8 cellular contexts compared by ENCODE assay signal in the genomic region with DNA sequence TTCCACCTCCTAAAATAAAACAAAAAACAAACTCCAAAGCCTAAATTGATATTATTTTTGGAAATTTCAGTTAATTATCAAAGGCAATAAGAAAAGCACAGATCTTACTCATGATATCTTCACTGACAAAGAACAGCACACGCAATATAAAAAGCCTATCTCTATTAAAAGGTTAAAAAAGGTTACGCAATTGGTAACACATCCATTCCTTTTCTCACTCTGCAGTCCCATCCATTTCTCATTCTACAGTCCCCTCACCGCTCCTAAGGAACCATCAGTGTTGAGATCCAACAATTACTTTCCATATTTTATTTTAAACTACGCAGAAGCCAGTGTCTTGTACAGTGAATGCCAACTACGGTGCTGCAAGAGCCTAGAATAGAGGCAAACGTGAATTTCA. TPM values are rescaled to one million over a fixed set of nuclear protein-coding genes. Genes with fewer than 3 reads are reported as not detected.
DNase-seq lines count a peak whose midpoint lies in the region; ATAC-seq and TF ChIP-seq lines count a peak whose summit lies in the region.

No MANE protein-coding gene starts in this region.

- H3K27me3 ChIP-seq in GM23248 (replicated peaks; ENCODE audit: insufficient read depth) (no peaks in the 10 kb centered on the region), SU-DHL-6 (ENCODE audit: low read length) (no peaks in the 10 kb centered on the region), skeletal muscle satellite cell (ENCODE audit: control insufficient read depth, insufficient read depth, low read length) (no peaks in the 10 kb centered on the region)

- H3K36me3 ChIP-seq in GM23248 (ENCODE audit: low read depth): peaks cover 36% of the 10 kb centered on the region
- peaks cover 27% of the 10 kb centered on the region; the same call in 1 of the 2 replicates for H3K36me3 ChIP-seq in SU-DHL-6 (ENCODE audit: low read length)
- peaks cover 29% of the 10 kb centered on the region for H3K36me3 ChIP-seq in skeletal muscle satellite cell (ENCODE audit: insufficient read depth, low read length)

- DNase-seq in GM23248 (peak; percentile 20), fibroblast of the aortic adventitia (ENCODE audit: low read depth) (no peak), GF-D8 (lab: John Stamatoyannopoulos, UW) (no peak), sciatic nerve (ENCODE audit: low spot score) (no peak), NCI-H82 treated with DMSO at 0.1 percent for 48 hours (lab: John Stamatoyannopoulos, UW; ENCODE audit: unreplicated experiment) (no peak)

- in situ Hi-C loops in GM23248 (cut with MboI): loop anchor here (25.0 kb wide), 1 partner anchor 1305 kb away; the partner anchor contains the start of genes CCT6A, PSPH and SUMF2

- H2AFZ ChIP-seq in GM23248: no peak overlapping the region
- no peak overlapping the region for H2AFZ ChIP-seq in SU-DHL-6 (ENCODE audit: low read depth, low read length, severe bottlenecking)

- H3K4me2 ChIP-seq in GM23248 (ENCODE audit: unreplicated experiment) (peak overlapping the region; percentile 99), SU-DHL-6 (ENCODE audit: low read depth, low read length, poor library complexity, severe bottlenecking) (peak overlapping the region; percentile 86), skeletal muscle satellite cell (ENCODE audit: low read length) (peak overlapping the region; percentile 94)

- H3K9me2 ChIP-seq in GM23248 (ENCODE audit: insufficient read depth): no peaks in the 10 kb centered on the region
- H3K9me2 ChIP-seq in SU-DHL-6 (replicated peaks; ENCODE audit: insufficient read depth, low read length): no peaks in the 10 kb centered on the region

- H3K27ac ChIP-seq in GM23248 (peak overlapping the region; percentile 95; the same call in 1 of the 2 replicates), SU-DHL-6 (ENCODE audit: low read depth, low read length) (no peak overlapping the region)

- H3K79me2 ChIP-seq in GM23248 (ENCODE audit: insufficient read depth) (peaks cover 71% of the 10 kb centered on the region), SU-DHL-6 (ENCODE audit: insufficient read depth, low read length) (peaks cover 60% of the 10 kb centered on the region)

- H3K4me3 ChIP-seq in GM23248: peak overlapping the region; percentile 95
- H3K4me3 ChIP-seq in SU-DHL-6 (ENCODE audit: insufficient read depth, low read length, poor library complexity, severe bottlenecking): peak overlapping the region; percentile 96
- peak overlapping the region; percentile 82 for H3K4me3 ChIP-seq in fibroblast of the aortic adventitia (ENCODE audit: low read depth, low read length)
- peak overlapping the region; percentile 96 for H3K4me3 ChIP-seq in skeletal muscle satellite cell (ENCODE audit: low read length)

- TF ChIP-seq CTCF in SU-DHL-6 (IDR thresholded peaks at IDR 0.05; ENCODE audit: insufficient read depth, low read length, poor library complexity, severe bottlenecking) (no peak), fibroblast of the aortic adventitia (IDR thresholded peaks at IDR 0.05; ENCODE audit: insufficient read depth, low read length) (no peak)

- no peak for ATAC-seq in sciatic nerve
- ATAC-seq in HG02610 (IDR thresholded peaks at IDR 0.05; ENCODE audit: unreplicated experiment): no peak

- H3F3A ChIP-seq in GM23248 (ENCODE audit: insufficient read depth) (peaks cover 17% of the 10 kb centered on the region; the same call in 1 of the 2 replicates), SU-DHL-6 (ENCODE audit: insufficient read depth) (peaks cover 3% of the 10 kb centered on the region; the same call in 1 of the 2 replicates)

- 62% methylated on average over 6 of the region's 6 CpGs for WGBS in GM23248 (ENCODE audit: low coverage in 1 of 2, low lambda C conversion rate in 2 of 2, missing lambda C conversion rate in 2 of 2), 2 experiments

- H3K9ac ChIP-seq in GM23248: peak overlapping the region; percentile 98
- peak overlapping the region; percentile 76 for H3K9ac ChIP-seq in SU-DHL-6 (ENCODE audit: low read length)
- H3K9ac ChIP-seq in skeletal muscle satellite cell (ENCODE audit: low read depth, low read length): peak overlapping the region; percentile 100

- H3K4me1 ChIP-seq in GM23248 (ENCODE audit: insufficient read depth) (peaks cover 36% of the 10 kb centered on the region), skeletal muscle satellite cell (ENCODE audit: control insufficient read depth, insufficient read depth, low read length) (peaks cover 16% of the 10 kb centered on the region)

- H3K9me3 ChIP-seq in GM23248 (ENCODE audit: low read depth) (no peaks in the 10 kb centered on the region), SU-DHL-6 (ENCODE audit: insufficient read depth, low read length) (no peaks in the 10 kb centered on the region), skeletal muscle satellite cell (replicated peaks; ENCODE audit: low read length) (no peaks in the 10 kb centered on the region)

- intact Hi-C loops in sciatic nerve (cut with DNase I): no loop called here

- H4K20me1 ChIP-seq in GM23248 (ENCODE audit: insufficient read depth) (peaks cover 28% of the 10 kb centered on the region), SU-DHL-6 (ENCODE audit: low read depth, low read length) (peaks cover 7% of the 10 kb centered on the region; the same call in 1 of the 2 replicates)

RNA-seq across cellular contexts. Expression of gene SEC61G, which starts 1.3 kb away (rescaled TPM):
- 551 and 1,194 TPM in 2 replicates for total RNA-seq in GM23248 (2014; rRNA removed; shearing (Covaris generic))
- 630 and 670 TPM in 2 replicates for polyA plus RNA-seq in GM23248 (2016; fragmentation: Nextera tagmentation; extraction: Ambion mirVana)
- total RNA-seq in fibroblast of the aortic adventitia (ENCODE audit: low replicate concordance): 190 and 764 TPM in 2 replicates
- 956 and 1,000 TPM in 2 replicates for total RNA-seq in skeletal muscle satellite cell (2012; rRNA removed)
- 54.9 TPM for total RNA-seq in sciatic nerve
